In the genomic region with DNA sequence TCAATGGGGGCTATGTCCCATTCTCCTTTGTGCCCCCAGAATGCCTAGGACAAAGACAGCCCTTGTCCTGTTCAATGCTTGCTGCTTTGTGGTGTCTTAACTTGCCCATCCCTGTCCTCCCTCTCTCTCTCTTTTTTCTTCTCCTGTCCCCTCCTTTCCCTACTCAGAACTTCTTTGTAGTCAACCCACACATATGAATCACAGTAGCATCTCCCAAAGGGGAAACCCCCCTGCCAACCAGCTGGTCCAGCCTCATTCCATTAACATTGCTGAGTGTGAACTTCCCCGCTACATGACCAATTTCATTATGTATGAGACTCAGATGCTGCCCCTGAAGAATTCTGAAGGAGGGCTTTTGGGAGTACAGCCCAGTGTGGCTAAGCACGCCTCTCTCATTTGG, we compare ENCODE assay signal across 14 cellular contexts.
DNase-seq lines count a peak whose midpoint lies in the region; ATAC-seq and TF ChIP-seq lines count a peak whose summit lies in the region.
"Had no signal": no experiment of that assay in that cellular context is flagged by ENCODE, and none has a peak within 500 bp of the region (broad histone marks: within the 10 kb centered on the region; RNA-seq: fewer than 3 reads in every experiment).

No MANE protein-coding gene starts in this region.

- ATAC-seq in GM18870 (IDR thresholded peaks at IDR 0.05; ENCODE audit: unreplicated experiment) (no peak), GM19023 (IDR thresholded peaks at IDR 0.05; ENCODE audit: unreplicated experiment) (no peak)
- ATAC-seq: naive thymus-derived CD4-positive, alpha-beta T cell had no signal

- no peaks in the 10 kb centered on the region for H3K4me1 ChIP-seq in colonic mucosa

- intact Hi-C loops in colonic mucosa (cut with DNase I), result no loop called here

- no peaks in the 10 kb centered on the region for H3K36me3 ChIP-seq in colonic mucosa
- H3K36me3 ChIP-seq in H7 (replicated peaks; ENCODE audit: control insufficient read depth, insufficient read depth, low read length), result no peaks in the 10 kb centered on the region
- H3K36me3 ChIP-seq: BLaER1 treated with 17β-estradiol and CSF1 and Interleukin-3, amounts not matched to agents 10 nM and 100 nM; thoracic aorta had no signal

- no peak overlapping the region for H3K4me3 ChIP-seq in colonic mucosa
- H3K4me3 ChIP-seq in H7 (ENCODE audit: insufficient read depth, low read depth, low read length), result no peak overlapping the region
- H3K4me3 ChIP-seq: BLaER1 treated with 17β-estradiol and CSF1 and Interleukin-3, amounts not matched to agents 10 nM and 100 nM; thoracic aorta had no signal

- DNase-seq in stimulated activated CD4-positive, alpha-beta T cell treated with anti-CD3 and anti-CD28 coated beads, Interleukin-15, amount 100 ng/mL, for 24 hours, result peak; percentile 27
- DNase-seq in stimulated activated CD4-positive, alpha-beta T cell treated with anti-CD3 and anti-CD28 coated beads, Interleukin-4, amount 100 ng/mL, for 4 hours, result no peak
- DNase-seq in T1000 (lab: John Stamatoyannopoulos, UW), result peak; percentile 70
- DNase-seq in glomerular visceral epithelial cell (ENCODE audit: extremely low spot score), result peak; percentile 89
- DNase-seq in colonic mucosa, result no peak
- DNase-seq in H7, result no peak
- DNase-seq: activated gamma-delta T cell; naive thymus-derived CD4-positive, alpha-beta T cell; NCI-H1436 treated with DMSO at 0.1 percent for 48 hours had no signal

- no peak for TF ChIP-seq CTCF in colonic mucosa (IDR thresholded peaks at IDR 0.05)

- no peaks in the 10 kb centered on the region for H3K27me3 ChIP-seq in colonic mucosa
- H3K27me3 ChIP-seq in H7 (ENCODE audit: control insufficient read depth, insufficient read depth, low read length), result no peaks in the 10 kb centered on the region
- H3K27me3 ChIP-seq: BLaER1 treated with 17β-estradiol and CSF1 and Interleukin-3, amounts not matched to agents 10 nM and 100 nM had no signal

- no peaks in the 10 kb centered on the region for H3K9me3 ChIP-seq in colonic mucosa
- H3K9me3 ChIP-seq: thoracic aorta had no signal

- no peak overlapping the region for H3K9ac ChIP-seq in colonic mucosa (ENCODE audit: low read depth in 2 of 2, low read length in 2 of 2)
- H3K9ac ChIP-seq: BLaER1 treated with 17β-estradiol and CSF1 and Interleukin-3, amounts not matched to agents 10 nM and 100 nM had no signal

- H3K27ac ChIP-seq in colonic mucosa, result no peak overlapping the region
- H3K27ac ChIP-seq: BLaER1 treated with 17β-estradiol and CSF1 and Interleukin-3, amounts not matched to agents 10 nM and 100 nM; thoracic aorta; VCaP had no signal

Comparison
In these comparisons a context has a peak if more than half of its experiments do, and no peak if none do; other contexts are left out.
1. DNase-seq: peak in stimulated activated CD4-positive, alpha-beta T cell treated with anti-CD3 and anti-CD28 coated beads, Interleukin-15, amount 100 ng/mL, for 24 hours (single experiment), T1000 (single experiment) and glomerular visceral epithelial cell (single experiment); none in stimulated activated CD4-positive, alpha-beta T cell treated with anti-CD3 and anti-CD28 coated beads, Interleukin-4, amount 100 ng/mL, for 4 hours (0 of 2), colonic mucosa (single experiment) and H7 (single experiment).